In genomic region chr14:93905623-93906022, GRCh38 we compare ENCODE assay signal across 23 cellular contexts. TPM values are rescaled to one million over a fixed set of nuclear protein-coding genes. Genes with fewer than 3 reads are reported as not detected.
DNase-seq lines count a peak whose midpoint lies in the region; ATAC-seq, FAIRE-seq and TF ChIP-seq lines count a peak whose summit lies in the region.
"Had no signal": no experiment of that assay in that cellular context is flagged by ENCODE, and none has a peak within 500 bp of the region (broad histone marks: within the 10 kb centered on the region; RNA-seq: fewer than 3 reads in every experiment).

No MANE protein-coding gene starts in this region.

- H3K9ac ChIP-seq in kidney (ENCODE audit: low read length in 2 of 2), result no peak overlapping the region
- H3K9ac ChIP-seq: SK-N-SH had no signal

- H3K4me3 Mint-ChIP-seq in effector memory CD8-positive, alpha-beta T cell, result no peak overlapping the region
- H3K4me3 Mint-ChIP-seq: CD14-positive monocyte had no signal

- no peaks in the 10 kb centered on the region for H3K9me3 Mint-ChIP-seq in effector memory CD8-positive, alpha-beta T cell

- no peak for FAIRE-seq in kidney (lab: Jason Lieb, UNC)
- FAIRE-seq: GM12878, GM18507 had no signal

- peak; percentile 51 for DNase-seq in D341Med (ENCODE audit: low spot score)
- DNase-seq in ELR (ENCODE audit: low read depth), result peak; percentile 31
- peak; percentile 57 for DNase-seq in RPMI7951 (ENCODE audit: low read depth)
- DNase-seq in kidney, result peak; percentile 41
- no peak for DNase-seq in effector memory CD8-positive, alpha-beta T cell
- DNase-seq in medulla oblongata (ENCODE audit: extremely low spot score), result no peak
- no peak for DNase-seq in cerebellum (ENCODE audit: low spot score)
- DNase-seq: DMS79, GDM1, HCEC 1CT, NCI-H1417 treated with DMSO at 0.1 percent for 48 hours, NCI-H1930, NCI-H2171, NCI-H446 treated with DMSO at 0.1 percent for 48 hours, NCI-H774, Right ventricle myocardium superior, SK-N-SH had no signal

- H3K4me3 ChIP-seq in kidney (ENCODE audit: low read length in 2 of 2), result no peak overlapping the region
- H3K4me3 ChIP-seq: GM12878 had no signal

- ATAC-seq in effector memory CD8-positive, alpha-beta T cell (replicated peaks), result no peak
- no peak for ATAC-seq in GM19397 (IDR thresholded peaks at IDR 0.05; ENCODE audit: unreplicated experiment)

- no peaks in the 10 kb centered on the region for H3K4me1 Mint-ChIP-seq in effector memory CD8-positive, alpha-beta T cell (ENCODE audit: low read depth in 2 of 2)

- no peaks in the 10 kb centered on the region for H3K36me3 ChIP-seq in kidney (ENCODE audit: control insufficient read depth in 1 of 2, insufficient read depth in 2 of 2, low read length in 2 of 2)

- no peak overlapping the region for H3K27ac ChIP-seq in kidney (ENCODE audit: low read depth in 2 of 2, low read length in 2 of 2)
- H3K27ac ChIP-seq: HL-60 had no signal

- H3K27ac Mint-ChIP-seq in effector memory CD8-positive, alpha-beta T cell, result no peak overlapping the region

- TF ChIP-seq CTCF in kidney (IDR thresholded peaks at IDR 0.05; ENCODE audit: borderline replicate concordance, extremely low read depth, insufficient read depth), result no peak

- intact Hi-C loops in kidney (cut with DNase I), result loop anchor here (10.0 kb wide), 1 partner anchor 251 kb away; no protein-coding TSS in a partner anchor

- H3K9me3 ChIP-seq in kidney (ENCODE audit: control insufficient read depth in 1 of 2, low read length in 2 of 2), result no peaks in the 10 kb centered on the region
- H3K9me3 ChIP-seq: SK-N-SH had no signal

- H3K36me3 Mint-ChIP-seq in effector memory CD8-positive, alpha-beta T cell (ENCODE audit: insufficient read depth), result peaks cover under 1% of the 10 kb centered on the region
- H3K36me3 Mint-ChIP-seq: CD14-positive monocyte had no signal

- H3K27me3 Mint-ChIP-seq in effector memory CD8-positive, alpha-beta T cell, result peaks cover 29 to 81% of the 10 kb centered on the region in 2 donors

- peaks cover 0 to 3% of the 10 kb centered on the region in 2 donors for H3K4me1 ChIP-seq in kidney (ENCODE audit: control insufficient read depth in 1 of 2, insufficient read depth in 1 of 2, low read depth in 1 of 2, low read length in 2 of 2)

RNA-seq across cellular contexts. Expression of gene FAM181A, which starts 21.5 kb away (rescaled TPM):
- not detected in 2 replicates for total RNA-seq in RPMI7951 (2014; rRNA removed; shearing (Covaris generic))
- total RNA-seq in kidney (not detected), cerebellum (2.4 TPM)
- polyA plus RNA-seq in kidney (ENCODE audit: insufficient read depth, low read depth, low replicate concordance), result not detected
- total RNA-seq: GM12878; Right ventricle myocardium superior; T-helper 1 cell treated with Interleukin-12 subunit alpha and Interleukin-12 subunit beta and Interleukin-4 antibody, amounts not matched to agents 30 ng/mL and 1 ng/mL, for 36 hours had no signal
- polyA plus RNA-seq: CD14-positive monocyte, GM12878, SK-N-SH had no signal

Comparison
In these comparisons a context has a peak if more than half of its experiments do, and no peak if none do; other contexts are left out.
1. DNase-seq: peak in D341Med (single experiment), ELR (single experiment), RPMI7951 (single experiment) and kidney (single experiment); none in effector memory CD8-positive, alpha-beta T cell (0 of 3), medulla oblongata (single experiment) and cerebellum (single experiment).